In genomic region chr19:6239401-6239844, GRCh38 we compare ENCODE assay signal across 11 cellular contexts. TPM values are rescaled to one million over a fixed set of nuclear protein-coding genes. Genes with fewer than 3 reads are reported as not detected.
A peak's percentile ranks its signal among the peaks of the same experiment; 100 is the strongest.
DNase-seq lines count a peak whose midpoint lies in the region; ATAC-seq and TF ChIP-seq lines count a peak whose summit lies in the region.
"Had no signal": no experiment of that assay in that cellular context is flagged by ENCODE, and none has a peak within 500 bp of the region (broad histone marks: within the 10 kb centered on the region; RNA-seq: fewer than 3 reads in every experiment).

No MANE protein-coding gene starts in this region.

- no TSS peak for BruUV-seq in PC-3 (replicated peaks; lab: Mats Ljungman, UMichigan)

- WGBS in endodermal cell (ENCODE audit: insufficient coverage in 1 of 2, insufficient read length in 1 of 2), 2 experiments = 93 to 100% methylated on average over 2 to 11 of the region's 11 CpGs
- no CpG with 5 or more reads among the region's 11 CpGs for WGBS in mesendoderm (ENCODE audit: extremely low coverage, insufficient coverage, low lambda C conversion rate)

- no peak overlapping the region for H3K18ac ChIP-seq in mesendoderm (ENCODE audit: low read length)

- CTCF ChIA-PET in PC-3 (lab: Charles Lee) = no interaction called here

- peaks cover 5% of the 10 kb centered on the region; the same call in 1 of the 2 replicates for H4K20me1 ChIP-seq in PC-3 (ENCODE audit: low read length)

- no peak overlapping the region for H2AFZ ChIP-seq in PC-3 (ENCODE audit: low read length)

- H3K4me3 ChIP-seq in AG10803 (ENCODE audit: low read length) (no peak overlapping the region), PC-3 (ENCODE audit: low read length) (no peak overlapping the region), endodermal cell (ENCODE audit: low read length) (no peak overlapping the region), mesendoderm (ENCODE audit: low read length) (no peak overlapping the region)

- peaks cover 5% of the 10 kb centered on the region for H3K36me3 Mint-ChIP-seq in endodermal cell (ENCODE audit: low read depth)

- no peak overlapping the region for H2BK15ac ChIP-seq in mesendoderm (replicated peaks; ENCODE audit: low read depth)

- H2BK5ac ChIP-seq in mesendoderm (ENCODE audit: low read length) = no peak overlapping the region

- no peaks in the 10 kb centered on the region for H3K9me3 Mint-ChIP-seq in endodermal cell
- H3K9me3 Mint-ChIP-seq: naive B cell had no signal

- H3K9me2 ChIP-seq in PC-3 (replicated peaks; ENCODE audit: low read length) = no peaks in the 10 kb centered on the region

- POLR2A ChIA-PET in PC-3 (lab: Charles Lee; ENCODE audit: unreplicated experiment) = no interaction called here

- no peaks in the 10 kb centered on the region for H3K27me3 ChIP-seq in PC-3 (ENCODE audit: low read length)
- no peaks in the 10 kb centered on the region for H3K27me3 ChIP-seq in endodermal cell (ENCODE audit: control insufficient read depth, insufficient read depth, low read length, poor library complexity, severe bottlenecking)
- H3K27me3 ChIP-seq in mesendoderm (ENCODE audit: insufficient read depth, low read length, poor library complexity) = no peaks in the 10 kb centered on the region

- no peak overlapping the region for H2AK5ac ChIP-seq in mesendoderm (ENCODE audit: low read length)

- H3K4ac ChIP-seq in mesendoderm (ENCODE audit: low read depth, low read length) = no peak overlapping the region

- H4K8ac ChIP-seq in mesendoderm (ENCODE audit: low read depth, low read length) = no peak overlapping the region

- no peak overlapping the region for H3K9ac ChIP-seq in PC-3 (ENCODE audit: low read length)
- H3K9ac ChIP-seq in endodermal cell (ENCODE audit: extremely low read depth, low read length, poor library complexity, severe bottlenecking) = no peak overlapping the region
- no peak overlapping the region for H3K9ac ChIP-seq in mesendoderm (ENCODE audit: low read length)

- peaks cover 42% of the 10 kb centered on the region for H3K79me1 ChIP-seq in mesendoderm (ENCODE audit: low read length)

- no peaks in the 10 kb centered on the region for H3K36me3 ChIP-seq in PC-3 (ENCODE audit: low read depth, low read length)
- H3K36me3 ChIP-seq in endodermal cell (ENCODE audit: control insufficient read depth, insufficient read depth, low read length) = no peaks in the 10 kb centered on the region
- no peaks in the 10 kb centered on the region for H3K36me3 ChIP-seq in mesendoderm (ENCODE audit: control insufficient read depth, insufficient read depth, low read length)

- H3K79me2 ChIP-seq in PC-3 (ENCODE audit: low read length) (peaks cover 85% of the 10 kb centered on the region), mesendoderm (ENCODE audit: control insufficient read depth, insufficient read depth, low read length) (peaks cover 49% of the 10 kb centered on the region)

- H3K23ac ChIP-seq in mesendoderm (ENCODE audit: low read length) = no peak overlapping the region

- no peaks in the 10 kb centered on the region for H3K27me3 Mint-ChIP-seq in endodermal cell (ENCODE audit: insufficient read depth)
- H3K27me3 Mint-ChIP-seq: naive B cell had no signal

- H3K4me3 Mint-ChIP-seq in endodermal cell = no peak overlapping the region
- H3K4me3 Mint-ChIP-seq: naive B cell had no signal

- peak overlapping the region; percentile 3; the same call in 1 of the 2 replicates for H3K4me2 ChIP-seq in PC-3 (ENCODE audit: low read length)
- no peak overlapping the region for H3K4me2 ChIP-seq in mesendoderm (ENCODE audit: low read length)

- H4K5ac ChIP-seq in mesendoderm (ENCODE audit: low read length) = no peak overlapping the region

- H3K9me3 ChIP-seq in PC-3 (ENCODE audit: low read length) (no peaks in the 10 kb centered on the region), endodermal cell (ENCODE audit: control insufficient read depth, low read length) (no peaks in the 10 kb centered on the region)

- H3F3A ChIP-seq in PC-3 (ENCODE audit: low read length, unreplicated experiment) = no peaks in the 10 kb centered on the region

- H3K4me1 ChIP-seq in PC-3 (ENCODE audit: insufficient read depth, low read length) = peaks cover 28% of the 10 kb centered on the region
- peaks cover 5% of the 10 kb centered on the region for H3K4me1 ChIP-seq in endodermal cell (ENCODE audit: control insufficient read depth, insufficient read depth, low read length)
- H3K4me1 ChIP-seq in mesendoderm (ENCODE audit: control insufficient read depth, low read depth, low read length) = peaks cover 3% of the 10 kb centered on the region

- intact Hi-C loops in PC-3 (cut with micrococcal nuclease) = loop anchor here (5.0 kb wide), 1 partner anchor 33 kb away; no protein-coding TSS in a partner anchor

- H3K4me1 Mint-ChIP-seq in endodermal cell = peaks cover 28% of the 10 kb centered on the region

- no peak overlapping the region for H2BK120ac ChIP-seq in mesendoderm (ENCODE audit: low read depth, low read length)

- ATAC-seq in PC-3 (peak; percentile 54), omental fat pad (ENCODE audit: low FRiP score) (peak; percentile 42), HG02852 (IDR thresholded peaks at IDR 0.05; ENCODE audit: unreplicated experiment) (no peak)

- H3K27ac Mint-ChIP-seq in endodermal cell = peak overlapping the region; percentile 70

- H3K27ac ChIP-seq in PC-3 (ENCODE audit: low read length) = no peak overlapping the region
- no peak overlapping the region for H3K27ac ChIP-seq in endodermal cell (ENCODE audit: low read depth, low read length)
- H3K27ac ChIP-seq in mesendoderm (ENCODE audit: low read depth, low read length) = no peak overlapping the region

- DNase-seq in AG10803 (ENCODE audit: low read depth) (peak; percentile 52), PC-3 (peak; percentile 61), endodermal cell (no peak), omental fat pad (ENCODE audit: low spot score) (no peak), OCI-M1 (lab: John Stamatoyannopoulos, UW) (no peak), mesendoderm (no peak), EL (no peak)
- DNase-seq: DND-41; effector CD8-positive, alpha-beta T cell; naive B cell had no signal

- no peak overlapping the region for H3K56ac ChIP-seq in mesendoderm (ENCODE audit: low read length)

- TF ChIP-seq CTCF in AG10803 (conservative IDR thresholded peaks at IDR 0.05; ENCODE audit: low read length) (no peak), PC-3 (conservative IDR thresholded peaks at IDR 0.05; ENCODE audit: low read depth, low read length) (no peak), endodermal cell (conservative IDR thresholded peaks at IDR 0.05) (no peak), omental fat pad (IDR thresholded peaks at IDR 0.05) (no peak)

RNA-seq across cellular contexts. Expression of gene MLLT1, which starts 40.4 kb away (rescaled TPM):
- total RNA-seq in PC-3 (2014; rRNA removed) (29.0 and 36.5 TPM in 2 replicates), endodermal cell (10 to 100 TPM; 50.1 to 51.8 TPM), omental fat pad (10 to 100 TPM; 14.1 to 23.3 (median 18.1) TPM)
- polyA plus RNA-seq in endodermal cell (2013, experiment 1 of 2) = 57.3 TPM
- 47.7 TPM for polyA plus RNA-seq in endodermal cell (2013, experiment 2 of 2)
- polyA plus RNA-seq in mesendoderm (2013, experiment 1 of 2) = 28.4 TPM
- polyA plus RNA-seq in mesendoderm (2013, experiment 2 of 2) = 27.7 TPM

Comparison
In these comparisons a context has a peak if more than half of its experiments do, and no peak if none do; other contexts are left out.
1. DNase-seq: peak in AG10803 (single experiment) and PC-3 (single experiment); none in endodermal cell (single experiment), omental fat pad (single experiment), OCI-M1 (single experiment), mesendoderm (single experiment) and EL (single experiment).